In the genomic region with DNA sequence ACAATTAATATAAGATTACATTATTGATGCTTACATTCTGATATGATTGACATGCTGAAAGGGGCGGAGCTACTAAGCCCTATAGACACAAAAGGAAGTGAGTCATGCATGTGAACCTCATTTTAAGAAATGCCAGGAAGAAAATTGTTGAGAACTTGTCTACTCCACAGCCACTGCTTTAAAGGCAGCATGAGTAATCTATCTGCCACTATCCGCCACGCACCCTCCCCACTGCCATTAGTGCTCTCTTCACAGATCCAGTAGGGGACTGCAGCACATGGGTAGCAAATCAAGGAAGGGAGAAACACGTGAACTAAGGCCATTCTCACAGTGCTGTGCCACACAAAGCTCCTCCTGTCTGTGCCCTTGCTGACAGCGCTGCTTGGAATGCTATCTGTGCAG, we compare ENCODE assay signal across 12 cellular contexts.
DNase-seq lines count a peak whose midpoint lies in the region; ATAC-seq and TF ChIP-seq lines count a peak whose summit lies in the region.
"Had no signal": no experiment of that assay in that cellular context is flagged by ENCODE, and none has a peak within 500 bp of the region (broad histone marks: within the 10 kb centered on the region; RNA-seq: fewer than 3 reads in every experiment).

No MANE protein-coding gene starts in this region.

- H3K79me2 ChIP-seq in trophoblast cell (ENCODE audit: control insufficient read depth, insufficient read depth, low read length, poor library complexity): no peaks in the 10 kb centered on the region

- H4K91ac ChIP-seq in trophoblast cell (ENCODE audit: low read depth, low read length): no peak overlapping the region

- no peak overlapping the region for H3K9ac ChIP-seq in trophoblast cell (ENCODE audit: low read length)

- H2AK5ac ChIP-seq in trophoblast cell (ENCODE audit: low read length): no peak overlapping the region

- no peak overlapping the region for H2AFZ ChIP-seq in trophoblast cell (ENCODE audit: insufficient read depth, low read length, poor library complexity)

- DNase-seq in GM04503 (ENCODE audit: low read depth) (peak; percentile 5), HT-29 (ENCODE audit: low spot score) (peak; percentile 51), kidney epithelial cell (ENCODE audit: low read depth) (peak; percentile 5), trophoblast cell (no peak), NCI-H524 (lab: John Stamatoyannopoulos, UW) (no peak)
- DNase-seq: anterior cingulate cortex, glutamatergic neuron, NCI-H526 treated with DMSO at 0.1 percent for 48 hours had no signal

- no peak overlapping the region for H3K4ac ChIP-seq in trophoblast cell (ENCODE audit: low read depth, low read length)

- peaks cover 0 to 2% of the 10 kb centered on the region in 2 experiments for H3K4me1 ChIP-seq in trophoblast cell (ENCODE audit: control insufficient read depth in 1 of 2, insufficient read depth in 2 of 2, low read length in 2 of 2)

- peaks cover 14% of the 10 kb centered on the region for H3K4me1 Mint-ChIP-seq in T-helper 1 cell treated with Interleukin-12 subunit alpha and Interleukin-12 subunit beta and Interleukin-4 antibody, amounts not matched to agents 30 μg/mL and 1 μg/mL, for 36 hours (ENCODE audit: low read depth)

- WGBS in trophoblast cell (ENCODE audit: extremely low coverage, insufficient coverage, insufficient read length): no CpG with 5 or more reads among the region's 5 CpGs

- H3K4me3 ChIP-seq in kidney epithelial cell (ENCODE audit: low read depth, low read length) (no peak overlapping the region), trophoblast cell (ENCODE audit: low read depth, low read length) (no peak overlapping the region)

- H3K23ac ChIP-seq in trophoblast cell (ENCODE audit: low read length): no peak overlapping the region

- no peak overlapping the region for H3K14ac ChIP-seq in trophoblast cell (ENCODE audit: low read length)

- no peaks in the 10 kb centered on the region for H3K36me3 ChIP-seq in kidney epithelial cell (ENCODE audit: control insufficient read depth, insufficient read depth, low read length)
- H3K36me3 ChIP-seq in trophoblast cell (ENCODE audit: control insufficient read depth in 1 of 2, insufficient read depth in 2 of 2, low read length in 2 of 2): no peaks in the 10 kb centered on the region

- no peak overlapping the region for H3K27ac ChIP-seq in trophoblast cell (ENCODE audit: low read depth, low read length)
- H3K27ac ChIP-seq: HL-60 had no signal

- ATAC-seq in HG02970 (IDR thresholded peaks at IDR 0.05; ENCODE audit: low FRiP score, unreplicated experiment): no peak
- ATAC-seq in GM21515 (IDR thresholded peaks at IDR 0.05; ENCODE audit: unreplicated experiment): no peak

- H3K27me3 ChIP-seq in kidney epithelial cell (ENCODE audit: control insufficient read depth, insufficient read depth, low read length): no peaks in the 10 kb centered on the region
- H3K27me3 ChIP-seq in trophoblast cell (ENCODE audit: insufficient read depth, low read length): no peaks in the 10 kb centered on the region

- H4K8ac ChIP-seq in trophoblast cell (ENCODE audit: low read depth, low read length): no peak overlapping the region

- H2BK5ac ChIP-seq in trophoblast cell (ENCODE audit: low read depth, low read length, poor library complexity): no peak overlapping the region

- no peaks in the 10 kb centered on the region for H3K9me3 Mint-ChIP-seq in T-helper 1 cell treated with Interleukin-12 subunit alpha and Interleukin-12 subunit beta and Interleukin-4 antibody, amounts not matched to agents 30 μg/mL and 1 μg/mL, for 36 hours

- peak overlapping the region; percentile 22 for H3K27ac Mint-ChIP-seq in T-helper 1 cell treated with Interleukin-12 subunit alpha and Interleukin-12 subunit beta and Interleukin-4 antibody, amounts not matched to agents 30 μg/mL and 1 μg/mL, for 36 hours

- H3K36me3 Mint-ChIP-seq in T-helper 1 cell treated with Interleukin-12 subunit alpha and Interleukin-12 subunit beta and Interleukin-4 antibody, amounts not matched to agents 30 μg/mL and 1 μg/mL, for 36 hours (ENCODE audit: low read depth): no peaks in the 10 kb centered on the region

- H3K27me3 Mint-ChIP-seq in T-helper 1 cell treated with Interleukin-12 subunit alpha and Interleukin-12 subunit beta and Interleukin-4 antibody, amounts not matched to agents 30 μg/mL and 1 μg/mL, for 36 hours (ENCODE audit: low read depth): no peaks in the 10 kb centered on the region

- no peaks in the 10 kb centered on the region for H3K79me1 ChIP-seq in trophoblast cell (ENCODE audit: low read length)

- H4K12ac ChIP-seq in trophoblast cell (ENCODE audit: low read depth, low read length): no peak overlapping the region

- no peak for TF ChIP-seq CTCF in kidney epithelial cell (IDR thresholded peaks at IDR 0.05; ENCODE audit: insufficient read depth, low read length, poor library complexity, severe bottlenecking)

- H2BK12ac ChIP-seq in trophoblast cell (ENCODE audit: low read length): no peak overlapping the region

- H3K4me2 ChIP-seq in trophoblast cell (ENCODE audit: low read length): no peak overlapping the region

- H3K4me3 Mint-ChIP-seq in T-helper 1 cell treated with Interleukin-12 subunit alpha and Interleukin-12 subunit beta and Interleukin-4 antibody, amounts not matched to agents 30 μg/mL and 1 μg/mL, for 36 hours: no peak overlapping the region

- no peak overlapping the region for H3K18ac ChIP-seq in trophoblast cell (ENCODE audit: low read length)

- H3K9me3 ChIP-seq in trophoblast cell (ENCODE audit: insufficient read depth, low read depth, low read length): peaks cover 1% of the 10 kb centered on the region

- no peak overlapping the region for H2BK120ac ChIP-seq in trophoblast cell (ENCODE audit: insufficient read depth, low read length, poor library complexity)

Comparison
In these comparisons a context has a peak if more than half of its experiments do, and no peak if none do; other contexts are left out.
1. DNase-seq: peak in GM04503 (single experiment), HT-29 (single experiment) and kidney epithelial cell (single experiment); none in trophoblast cell (0 of 2) and NCI-H524 (0 of 2).